In the genomic region with DNA sequence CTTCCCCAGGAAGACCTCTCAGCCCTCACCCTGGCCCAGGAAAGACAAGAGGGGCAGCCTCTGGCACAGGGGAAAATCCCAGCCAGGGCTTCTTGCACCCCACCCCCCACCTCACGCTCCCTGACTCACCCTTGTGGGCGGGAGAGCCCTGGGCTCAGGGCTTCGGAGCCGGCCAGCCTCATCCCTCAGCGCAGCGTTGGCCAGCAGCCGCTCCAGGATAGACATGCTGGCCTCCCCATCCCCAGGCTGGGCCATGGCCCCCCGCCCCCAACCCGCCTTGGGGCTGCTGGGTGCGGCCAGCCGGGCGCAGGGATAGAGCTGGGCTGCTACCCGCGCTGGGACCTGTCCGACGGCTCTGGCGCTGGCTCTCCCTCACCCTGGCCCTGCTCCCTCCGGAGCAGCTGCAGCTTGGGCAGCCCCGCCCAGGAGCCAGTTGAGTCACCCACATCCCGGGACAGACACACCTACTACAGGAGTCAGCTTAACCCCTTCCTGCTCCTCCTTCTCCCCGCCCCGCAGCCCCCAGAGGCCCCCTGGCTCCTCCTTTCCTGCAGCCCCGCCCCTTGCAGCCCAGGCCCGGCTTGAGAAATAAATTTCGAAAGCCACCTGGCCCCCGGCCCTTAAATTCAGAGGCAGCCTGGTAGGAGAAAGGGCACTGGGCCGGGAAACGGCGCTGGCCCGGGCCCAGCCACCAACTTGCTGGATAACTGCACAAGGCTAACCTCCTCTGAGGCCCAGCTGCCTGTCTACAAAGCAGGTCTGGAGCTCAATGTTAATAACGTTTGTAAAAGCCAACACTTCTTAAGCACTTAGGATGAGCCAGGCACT, we compare ENCODE assay signal across 8 cellular contexts. TPM values are rescaled to one million over a fixed set of nuclear protein-coding genes. Genes with fewer than 3 reads are reported as not detected.
A peak's percentile ranks its signal among the peaks of the same experiment; 100 is the strongest.
DNase-seq lines count a peak whose midpoint lies in the region; ATAC-seq lines count a peak whose summit lies in the region.

No MANE protein-coding gene starts in this region.

- ATAC-seq in GM18517 (IDR thresholded peaks at IDR 0.05; ENCODE audit: unreplicated experiment) (peak; percentile 98), HG02981 (IDR thresholded peaks at IDR 0.05; ENCODE audit: unreplicated experiment) (peak; percentile 95)

- H3K36me3 ChIP-seq in mesodermal cell (ENCODE audit: control insufficient read depth, insufficient read depth, low read length) = peaks cover 83% of the 10 kb centered on the region

- H3K4me1 ChIP-seq in mesodermal cell (ENCODE audit: control insufficient read depth, insufficient read depth, low read length, poor library complexity, severe bottlenecking) = peaks cover 60% of the 10 kb centered on the region

- H3K27ac ChIP-seq in mesodermal cell (ENCODE audit: low read depth, low read length, severe bottlenecking) = peak overlapping the region; percentile 86

- DNase-seq in A172 (ENCODE audit: low spot score) (peak; percentile 95), NCI-H226 (peak; percentile 95), epidermal melanocyte (ENCODE audit: insufficient read length, low spot score) (peak; percentile 91)
- peak; percentile 45 to 62 (median 47) for DNase-seq in activated CD8-positive, alpha-beta memory T cell treated with anti-CD3 and anti-CD28 coated beads for 48 hours (ENCODE audit: low read depth in 2 of 3, low spot score in 2 of 3)
- peak; percentile 68 to 86 for DNase-seq in stimulated activated CD8-positive, alpha-beta memory T cell treated with anti-CD3 and anti-CD28 coated beads, Interleukin-7, amount 100 ng/mL, for 48 hours (ENCODE audit: extremely low read depth in 1 of 2, low read depth in 1 of 2)

- H3K9me3 ChIP-seq in mesodermal cell (ENCODE audit: control insufficient read depth, low read length) = no peaks in the 10 kb centered on the region

- 7 to 10% methylated on average over 15 to 21 of the region's 31 CpGs for WGBS in mesodermal cell (ENCODE audit: insufficient coverage in 2 of 2), 2 experiments

- H3K4me3 ChIP-seq in mesodermal cell (ENCODE audit: extremely low read depth, insufficient read depth, low read length, poor library complexity, severe bottlenecking) = peak overlapping the region; percentile 41

RNA-seq across cellular contexts. Expression of gene TNKS1BP1, which starts 13.4 kb away (rescaled TPM):
- total RNA-seq in A172 (2014; rRNA removed; shearing (Covaris generic)) = 43.8 and 50.8 TPM in 2 replicates
- 125 TPM for polyA plus RNA-seq in mesodermal cell (2013, experiment 1 of 2)
- polyA plus RNA-seq in mesodermal cell (2013, experiment 2 of 2) = 103 TPM

RNA-seq across cellular contexts. Expression of gene SSRP1, which starts 24.4 kb away (rescaled TPM):
- 146 and 167 TPM in 2 replicates for total RNA-seq in A172 (2014; rRNA removed; shearing (Covaris generic))
- polyA plus RNA-seq in mesodermal cell (2013, experiment 1 of 2) = 220 TPM
- 213 TPM for polyA plus RNA-seq in mesodermal cell (2013, experiment 2 of 2)

RNA-seq across cellular contexts. Expression of gene P2RX3, which starts 26.8 kb away (rescaled TPM):
- total RNA-seq in A172 (2014; rRNA removed; shearing (Covaris generic)) = not detected in 2 replicates
- 7.7 TPM for polyA plus RNA-seq in mesodermal cell (2013, experiment 1 of 2)
- polyA plus RNA-seq in mesodermal cell (2013, experiment 2 of 2) = 5.2 TPM

Comparison
In these comparisons a context has a peak if more than half of its experiments do, and no peak if none do; other contexts are left out.
1. Peak in every context shown above with its lines: DNase-seq, ATAC-seq, H3K4me3 ChIP-seq and H3K27ac ChIP-seq.